Comparison of ENCODE assay signal across 8 cellular contexts in genomic region chr16:28212532-28212873, GRCh38. TPM values are rescaled to one million over a fixed set of nuclear protein-coding genes. Genes with fewer than 3 reads are reported as not detected.
A peak's percentile ranks its signal among the peaks of the same experiment; 100 is the strongest.
DNase-seq lines count a peak whose midpoint lies in the region; ATAC-seq and TF ChIP-seq lines count a peak whose summit lies in the region.

No MANE protein-coding gene starts in this region.

- H3K4me1 ChIP-seq in DND-41 (ENCODE audit: insufficient read depth, low read length) = peaks cover 44% of the 10 kb centered on the region
- peaks cover 8% of the 10 kb centered on the region for H3K4me1 ChIP-seq in ectodermal cell (ENCODE audit: control insufficient read depth, insufficient read depth, low read length)
- H3K4me1 ChIP-seq in osteoblast (ENCODE audit: insufficient read depth, low read length) = peaks cover 17% of the 10 kb centered on the region

- DNase-seq in DND-41 = no peak
- DNase-seq in NCI-H2227 treated with DMSO at 0.1 percent for 48 hours (lab: John Stamatoyannopoulos, UW) = peak; percentile 51
- DNase-seq in osteoblast (ENCODE audit: insufficient read length, low spot score, missing footprints) = no peak
- DNase-seq in NOMO-1 treated with DMSO at 0.1 percent for 48 hours (lab: John Stamatoyannopoulos, UW; ENCODE audit: unreplicated experiment) = no peak

- H3K9me3 ChIP-seq in DND-41 (ENCODE audit: insufficient read depth, low read length, severe bottlenecking) (no peaks in the 10 kb centered on the region), ectodermal cell (ENCODE audit: control insufficient read depth, low read length) (no peaks in the 10 kb centered on the region), osteoblast (ENCODE audit: low read depth, low read length) (no peaks in the 10 kb centered on the region)

- H3K27me3 ChIP-seq in DND-41 (ENCODE audit: insufficient read depth, low read length, poor library complexity) = no peaks in the 10 kb centered on the region
- no peaks in the 10 kb centered on the region for H3K27me3 ChIP-seq in ectodermal cell (ENCODE audit: control insufficient read depth, insufficient read depth, low read length, poor library complexity, severe bottlenecking)
- H3K27me3 ChIP-seq in osteoblast (ENCODE audit: insufficient read depth, low read length) = no peaks in the 10 kb centered on the region

- H3K4me3 ChIP-seq in DND-41 (ENCODE audit: low read depth in 1 of 2, low read length in 2 of 2) (peak overlapping the region; percentile 23 to 91; a peak in 3 of 4 replicates), ectodermal cell (ENCODE audit: insufficient read depth, low read depth, low read length) (peak overlapping the region; percentile 75), osteoblast (ENCODE audit: insufficient read depth, low read length) (peak overlapping the region; percentile 81)

- peak overlapping the region; percentile 73 for H3K4me2 ChIP-seq in DND-41 (ENCODE audit: insufficient read depth, low read length)
- H3K4me2 ChIP-seq in osteoblast (ENCODE audit: insufficient read depth, low read length) = peak overlapping the region; percentile 98

- H3K9ac ChIP-seq in DND-41 (ENCODE audit: low read depth, low read length) = peak overlapping the region; percentile 76

- H2AFZ ChIP-seq in DND-41 (ENCODE audit: low read depth, low read length) (peak overlapping the region; percentile 92), osteoblast (ENCODE audit: low read length) (peak overlapping the region; percentile 100)

- WGBS in ectodermal cell, 2 experiments = 85 to 94% methylated on average over 4 of the region's 4 CpGs

- H4K20me1 ChIP-seq in DND-41 (ENCODE audit: insufficient read depth, low read length) (peaks cover 30% of the 10 kb centered on the region), osteoblast (ENCODE audit: insufficient read depth, low read length) (peaks cover 27% of the 10 kb centered on the region)

- peak overlapping the region; percentile 84 for H3K27ac ChIP-seq in DND-41 (ENCODE audit: low read length)
- peak overlapping the region; percentile 32 for H3K27ac ChIP-seq in ectodermal cell (ENCODE audit: insufficient read depth, low read depth, low read length, poor library complexity, severe bottlenecking)
- H3K27ac ChIP-seq in osteoblast (ENCODE audit: low read depth, low read length) = peak overlapping the region; percentile 91

- ATAC-seq in DND-41 (ENCODE audit: insufficient read depth, low read depth) (no peak), HG03196 (IDR thresholded peaks at IDR 0.05; ENCODE audit: unreplicated experiment) (no peak), HG02885 (IDR thresholded peaks at IDR 0.05; ENCODE audit: poor library complexity, unreplicated experiment) (no peak), HG02798 (IDR thresholded peaks at IDR 0.05; ENCODE audit: poor library complexity, unreplicated experiment) (no peak)

- H3K79me2 ChIP-seq in DND-41 (ENCODE audit: insufficient read depth, low read length) = peaks cover 43% of the 10 kb centered on the region
- H3K79me2 ChIP-seq in osteoblast (ENCODE audit: insufficient read depth, low read length) = peaks cover 47% of the 10 kb centered on the region

- peaks cover 24% of the 10 kb centered on the region for H3K36me3 ChIP-seq in DND-41 (ENCODE audit: insufficient read depth, low read length)
- H3K36me3 ChIP-seq in ectodermal cell (ENCODE audit: control insufficient read depth, insufficient read depth, low read length) = peaks cover 5% of the 10 kb centered on the region
- H3K36me3 ChIP-seq in osteoblast (ENCODE audit: insufficient read depth, low read length) = peaks cover 21% of the 10 kb centered on the region

- no peak for TF ChIP-seq CTCF in DND-41 (IDR thresholded peaks at IDR 0.05; ENCODE audit: borderline replicate concordance, extremely low read depth, low read length, poor library complexity, severe bottlenecking)
- TF ChIP-seq CTCF in osteoblast (IDR thresholded peaks at IDR 0.05; ENCODE audit: extremely low read depth, low read depth, low read length) = no peak

RNA-seq across cellular contexts. Expression of gene XPO6, which starts 0.7 kb away (rescaled TPM):
- polyA plus RNA-seq in ectodermal cell (2013, experiment 1 of 4) = 91.8 TPM
- 91.3 TPM for polyA plus RNA-seq in ectodermal cell (2013, experiment 2 of 4)
- polyA plus RNA-seq in ectodermal cell (2013, experiment 3 of 4) = 72.8 TPM
- polyA plus RNA-seq in ectodermal cell (2013, experiment 4 of 4) = 79.8 TPM
- total RNA-seq in osteoblast = 82.2 and 102 TPM in 2 replicates

Comparison
In these comparisons a context has a peak if more than half of its experiments do, and no peak if none do; other contexts are left out.
1. H3K27ac ChIP-seq: peak in every context shown above with its lines; median percentile 91 in osteoblast; 84 in DND-41; 32 in ectodermal cell.